Comparison of ENCODE assay signal across 6 cellular contexts in the genomic region with DNA sequence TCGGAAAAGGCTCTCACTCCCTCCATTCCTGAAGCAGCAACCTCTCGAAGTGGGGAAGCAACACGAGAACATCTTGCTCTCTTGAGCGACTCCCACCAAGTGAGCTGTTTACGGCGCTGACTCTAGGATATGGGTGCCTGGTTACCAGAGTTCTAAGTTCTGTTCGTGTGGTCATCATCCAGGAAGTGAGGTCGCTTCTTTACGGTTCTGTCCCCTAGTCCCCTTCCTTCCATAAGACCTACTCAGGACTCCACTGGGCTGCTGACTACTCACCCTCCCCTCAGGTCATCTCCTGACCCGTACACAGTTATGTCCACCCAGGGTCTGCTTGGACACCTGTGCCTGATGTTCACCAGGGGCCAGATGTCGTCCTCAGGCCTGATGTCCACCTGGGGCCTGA. TPM values are rescaled to one million over a fixed set of nuclear protein-coding genes. Genes with fewer than 3 reads are reported as not detected.
"Had no signal": no experiment of that assay in that cellular context is flagged by ENCODE, and none has a peak within 500 bp of the region (broad histone marks: within the 10 kb centered on the region; RNA-seq: fewer than 3 reads in every experiment).

Gene CDRT15 (minus strand): TSS at position 101 of the 400 bp plus-strand sequence. CDS start 29 bp downstream, at position 72.

RNA-seq across cellular contexts. Expression of gene CDRT15, which starts in this region (rescaled TPM):
- total RNA-seq: HepG2, HT-29, HT1080, IMR-90, K562 had no signal
- polyA plus RNA-seq: HepG2, IgD-negative memory B cell, IMR-90, K562 had no signal
